In genomic region chr1:63969461-63969893, GRCh38 we compare ENCODE assay signal across 13 cellular contexts.
DNase-seq lines count a peak whose midpoint lies in the region; ATAC-seq and TF ChIP-seq lines count a peak whose summit lies in the region.
"Had no signal": no experiment of that assay in that cellular context is flagged by ENCODE, and none has a peak within 500 bp of the region (broad histone marks: within the 10 kb centered on the region; RNA-seq: fewer than 3 reads in every experiment).

No MANE protein-coding gene starts in this region.

- H3K4me3 Mint-ChIP-seq in H9 = no peak overlapping the region
- H3K4me3 Mint-ChIP-seq: activated naive CD8-positive, alpha-beta T cell treated with anti-CD3 and anti-CD28 coated beads, Interleukin-2, amount 50 U/mL, for 24 hours; CD4-positive, CD25-positive, alpha-beta regulatory T cell had no signal

- H2BK15ac ChIP-seq in H9 (ENCODE audit: low read depth, low read length) = no peak overlapping the region

- 0 out of 5 replicates have a peak, but pooled peaks cover 0 to 4% of the 10 kb centered on the region in 2 experiments for H3K9me3 Mint-ChIP-seq in H9
- H3K9me3 Mint-ChIP-seq: activated naive CD8-positive, alpha-beta T cell treated with anti-CD3 and anti-CD28 coated beads, Interleukin-2, amount 50 U/mL, for 24 hours had no signal

- no peak overlapping the region for H3K18ac ChIP-seq in H9 (ENCODE audit: insufficient read length, low read depth, low read length)

- peaks cover 14% of the 10 kb centered on the region for H3K79me1 ChIP-seq in H9 (ENCODE audit: insufficient read depth, low read depth, low read length, poor library complexity, severe bottlenecking)

- peaks cover 19 to 24% of the 10 kb centered on the region in 2 experiments for H3K4me1 Mint-ChIP-seq in H9
- H3K4me1 Mint-ChIP-seq: activated naive CD8-positive, alpha-beta T cell treated with anti-CD3 and anti-CD28 coated beads, Interleukin-2, amount 50 U/mL, for 24 hours had no signal

- no peak overlapping the region for H2BK20ac ChIP-seq in H9 (ENCODE audit: low read depth, low read length, poor library complexity, severe bottlenecking)

- H3K56ac ChIP-seq in H9 (ENCODE audit: insufficient read length, low read depth, low read length) = no peak overlapping the region

- CTCF ChIA-PET in PC-3 (lab: Charles Lee) = no interaction called here

- no peak overlapping the region for H3K23ac ChIP-seq in H9 (ENCODE audit: insufficient read length, low read depth, low read length)

- H3K27me3 ChIP-seq in H9 (ENCODE audit: insufficient read depth, low read length) (no peaks in the 10 kb centered on the region), PC-3 (ENCODE audit: low read length) (no peaks in the 10 kb centered on the region)

- H3K9ac ChIP-seq in H9 (ENCODE audit: extremely low read depth, insufficient read length, low read length) = no peak overlapping the region
- H3K9ac ChIP-seq in PC-3 (ENCODE audit: low read length) = no peak overlapping the region
- H3K9ac ChIP-seq: GM23248 had no signal

- H3K27me3 Mint-ChIP-seq in H9 (ENCODE audit: low read depth) = no peaks in the 10 kb centered on the region

- no peaks in the 10 kb centered on the region for H3K9me3 ChIP-seq in H9 (ENCODE audit: control insufficient read depth, low read depth, low read length)
- H3K9me3 ChIP-seq in PC-3 (ENCODE audit: low read length) = no peaks in the 10 kb centered on the region

- H2AFZ ChIP-seq in H9 (ENCODE audit: low read length) = no peak overlapping the region
- no peak overlapping the region for H2AFZ ChIP-seq in PC-3 (ENCODE audit: low read length)
- H2AFZ ChIP-seq: GM23248 had no signal

- H4K91ac ChIP-seq in H9 (ENCODE audit: insufficient read length, low read depth, low read length) = no peak overlapping the region

- H3K27ac Mint-ChIP-seq in H9 = peak overlapping the region in 2 of 3 experiments; percentile 35 to 36; a peak in 4 of 7 replicates
- H3K27ac Mint-ChIP-seq: activated naive CD8-positive, alpha-beta T cell treated with anti-CD3 and anti-CD28 coated beads, Interleukin-2, amount 50 U/mL, for 24 hours had no signal

- H3K27ac ChIP-seq in H9 (ENCODE audit: insufficient read length, low read depth, low read length) = no peak overlapping the region
- H3K27ac ChIP-seq in PC-3 (ENCODE audit: low read length) = peak overlapping the region; percentile 64
- H3K27ac ChIP-seq: GM23248, skin epidermis had no signal

- no peaks in the 10 kb centered on the region for H3K23me2 ChIP-seq in H9 (ENCODE audit: insufficient read length, low read depth, low read length, poor library complexity, severe bottlenecking)

- H4K8ac ChIP-seq in H9 (replicated peaks; ENCODE audit: insufficient read length, low read depth, low read length) = no peak overlapping the region

- H3T11ph ChIP-seq in H9 (ENCODE audit: low read length) = no peak overlapping the region

- H2BK120ac ChIP-seq in H9 (ENCODE audit: low read depth, low read length, poor library complexity, severe bottlenecking) = no peak overlapping the region

- H3K79me2 ChIP-seq in H9 (ENCODE audit: insufficient read depth, low read length) (peaks cover 8% of the 10 kb centered on the region; the same call in 1 of the 2 replicates), PC-3 (ENCODE audit: low read length) (no peaks in the 10 kb centered on the region)

- H3K9me2 ChIP-seq in PC-3 (replicated peaks; ENCODE audit: low read length) = no peaks in the 10 kb centered on the region

- no peaks in the 10 kb centered on the region; the same call in 1 of the 2 replicates for H3K4me1 ChIP-seq in H9 (ENCODE audit: insufficient read depth, low read length)
- peaks cover 21% of the 10 kb centered on the region for H3K4me1 ChIP-seq in PC-3 (ENCODE audit: insufficient read depth, low read length)

- no peak overlapping the region for H2BK5ac ChIP-seq in H9 (ENCODE audit: insufficient read length, low read length)

- H3K14ac ChIP-seq in H9 (ENCODE audit: insufficient read depth, low read length) = no peak overlapping the region

- POLR2A ChIA-PET in PC-3 (lab: Charles Lee; ENCODE audit: unreplicated experiment) = no interaction called here

- H3K4me2 ChIP-seq in H9 (ENCODE audit: insufficient read depth, insufficient read length, low read length) (no peak overlapping the region), PC-3 (ENCODE audit: low read length) (peak overlapping the region; percentile 50)

- no peaks in the 10 kb centered on the region for H3K36me3 ChIP-seq in PC-3 (ENCODE audit: low read depth, low read length)

- H3K4me3 ChIP-seq in PC-3 (ENCODE audit: low read length) = peak overlapping the region; percentile 11; the same call in 1 of the 2 replicates
- H3K4me3 ChIP-seq: GM23248, skin epidermis had no signal

- peaks cover 17% of the 10 kb centered on the region in 3 experiments for H3K36me3 Mint-ChIP-seq in H9 (ENCODE audit: insufficient read depth in 1 of 3, low read depth in 3 of 3)
- H3K36me3 Mint-ChIP-seq: CD4-positive, CD25-positive, alpha-beta regulatory T cell had no signal

- H3K4ac ChIP-seq in H9 (ENCODE audit: low read depth, low read length) = no peak overlapping the region

- H4K20me1 ChIP-seq in H9 (ENCODE audit: control insufficient read depth, insufficient read depth, insufficient read length) = no peaks in the 10 kb centered on the region
- 0 out of 2 replicates have a peak, but pooled peaks cover 3% of the 10 kb centered on the region for H4K20me1 ChIP-seq in PC-3 (ENCODE audit: low read length)

- no CpG with 5 or more reads among the region's 4 CpGs for WGBS in H9 (ENCODE audit: extremely low coverage, insufficient read length, low lambda C conversion rate)

- intact Hi-C loops in PC-3 (cut with micrococcal nuclease) = no loop called here
- intact Hi-C loops in Right ventricle myocardium superior (cut with DNase I) = no loop called here

- no peaks in the 10 kb centered on the region for H3F3A ChIP-seq in PC-3 (ENCODE audit: low read length, unreplicated experiment)

- TF ChIP-seq CTCF in H9 (conservative IDR thresholded peaks at IDR 0.05) (no peak), PC-3 (conservative IDR thresholded peaks at IDR 0.05; ENCODE audit: low read depth, low read length) (no peak)

- DNase-seq in H9 = no peak
- DNase-seq in PC-3 = peak; percentile 77
- DNase-seq in foreskin melanocyte = peak; percentile 57
- DNase-seq in renal cortical epithelial cell (ENCODE audit: low read depth) = peak; percentile 91
- DNase-seq in Right ventricle myocardium superior = no peak
- DNase-seq: activated naive CD8-positive, alpha-beta T cell treated with anti-CD3 and anti-CD28 coated beads, Interleukin-2, amount 50 U/mL, for 24 hours; CD4-positive, CD25-positive, alpha-beta regulatory T cell; effector CD4-positive, alpha-beta T cell had no signal

- no peak overlapping the region for H2AK5ac ChIP-seq in H9 (ENCODE audit: insufficient read length, low read length)

- H4K5ac ChIP-seq in H9 (ENCODE audit: insufficient read length, low read depth, low read length) = no peak overlapping the region

- BruUV-seq in PC-3 (replicated peaks; lab: Mats Ljungman, UMichigan) = no TSS peak

- ATAC-seq in PC-3 = peak; percentile 78
- no peak for ATAC-seq in Right ventricle myocardium superior (ENCODE audit: poor library complexity)
- ATAC-seq in GM19463 (IDR thresholded peaks at IDR 0.05; ENCODE audit: unreplicated experiment) = no peak
- no peak for ATAC-seq in HG03378 (IDR thresholded peaks at IDR 0.05; ENCODE audit: unreplicated experiment)
- no peak for ATAC-seq in GM19328 (IDR thresholded peaks at IDR 0.05; ENCODE audit: unreplicated experiment)
- ATAC-seq: activated naive CD8-positive, alpha-beta T cell treated with anti-CD3 and anti-CD28 coated beads, Interleukin-2, amount 50 U/mL, for 24 hours had no signal

- H2BK12ac ChIP-seq in H9 (ENCODE audit: insufficient read length, low read depth, low read length) = no peak overlapping the region

Comparison
In these comparisons a context has a peak if more than half of its experiments do, and no peak if none do; other contexts are left out.
1. DNase-seq: peak in PC-3 (single experiment), foreskin melanocyte (single experiment) and renal cortical epithelial cell (single experiment); none in H9 (single experiment) and Right ventricle myocardium superior (single experiment).